11 cellular contexts compared by ENCODE assay signal in genomic region chr2:230925443-230925878, GRCh38. TPM values are rescaled to one million over a fixed set of nuclear protein-coding genes. Genes with fewer than 3 reads are reported as not detected.
DNase-seq lines count a peak whose midpoint lies in the region; ATAC-seq and TF ChIP-seq lines count a peak whose summit lies in the region.
"Had no signal": no experiment of that assay in that cellular context is flagged by ENCODE, and none has a peak within 500 bp of the region (broad histone marks: within the 10 kb centered on the region; RNA-seq: fewer than 3 reads in every experiment).

No MANE protein-coding gene starts in this region.

- CTCF ChIA-PET in activated B cell treated with CpG ODN at 0.5 μM for 24 hours (lab: Charles Lee): interaction anchor here (1.2 to 2.7 kb wide), 2 partner anchors 23 to 62 kb away, joined by 4 to 17 read pairs; no protein-coding TSS in a partner anchor

- peaks cover 23% of the 10 kb centered on the region for H3K27me3 ChIP-seq in osteoblast (ENCODE audit: insufficient read depth, low read length)

- no peaks in the 10 kb centered on the region for H3K36me3 ChIP-seq in osteoblast (ENCODE audit: insufficient read depth, low read length)
- H3K36me3 ChIP-seq: gastroesophageal sphincter had no signal

- no peaks in the 10 kb centered on the region for H3K79me2 ChIP-seq in osteoblast (ENCODE audit: insufficient read depth, low read length)
- H3K79me2 ChIP-seq: parathyroid adenoma had no signal

- no peak overlapping the region for H3K27ac ChIP-seq in osteoblast (ENCODE audit: low read depth, low read length)
- H3K27ac ChIP-seq: 22Rv1, gastroesophageal sphincter, parathyroid adenoma had no signal

- H3K4me2 ChIP-seq in osteoblast (ENCODE audit: insufficient read depth, low read length): no peak overlapping the region

- peak overlapping the region; percentile 67 for H3K4me3 Mint-ChIP-seq in T-helper 1 cell treated with Interleukin-12 subunit alpha and Interleukin-12 subunit beta and Interleukin-4 antibody, amounts not matched to agents 30 μg/mL and 1 μg/mL, for 36 hours
- peak overlapping the region; percentile 80 for H3K4me3 Mint-ChIP-seq in activated B cell treated with CpG ODN at 0.5 μM for 24 hours
- H3K4me3 Mint-ChIP-seq in stimulated activated effector memory CD8-positive, alpha-beta T cell treated with anti-CD3 and anti-CD28 coated beads, Interleukin-12 subunit alpha, Interleukin-12 subunit beta, amount 100 ng/mL, for 72 hours: peak overlapping the region; percentile 71

- no peak for DNase-seq in T-helper 1 cell
- peak; percentile 12 for DNase-seq in activated B cell treated with CpG ODN at 0.5 μM for 24 hours
- no peak for DNase-seq in stimulated activated effector memory CD8-positive, alpha-beta T cell treated with anti-CD3 and anti-CD28 coated beads, Interleukin-12 subunit alpha, Interleukin-12 subunit beta, amount 100 ng/mL, for 72 hours (ENCODE audit: low spot score in 2 of 2)
- no peak for DNase-seq in activated gamma-delta T cell (lab: John Stamatoyannopoulos, UW)
- DNase-seq in osteoblast (ENCODE audit: insufficient read length, low spot score, missing footprints): no peak
- no peak for DNase-seq in occipital lobe (lab: John Stamatoyannopoulos, UW)

- peaks cover 37% of the 10 kb centered on the region for H3K27me3 Mint-ChIP-seq in T-helper 1 cell treated with Interleukin-12 subunit alpha and Interleukin-12 subunit beta and Interleukin-4 antibody, amounts not matched to agents 30 μg/mL and 1 μg/mL, for 36 hours (ENCODE audit: low read depth)
- no peaks in the 10 kb centered on the region for H3K27me3 Mint-ChIP-seq in activated B cell treated with CpG ODN at 0.5 μM for 24 hours

- peaks cover 26% of the 10 kb centered on the region for H3K4me1 Mint-ChIP-seq in T-helper 1 cell treated with Interleukin-12 subunit alpha and Interleukin-12 subunit beta and Interleukin-4 antibody, amounts not matched to agents 30 μg/mL and 1 μg/mL, for 36 hours (ENCODE audit: low read depth)
- peaks cover 35% of the 10 kb centered on the region for H3K4me1 Mint-ChIP-seq in activated B cell treated with CpG ODN at 0.5 μM for 24 hours
- peaks cover 50% of the 10 kb centered on the region for H3K4me1 Mint-ChIP-seq in stimulated activated effector memory CD8-positive, alpha-beta T cell treated with anti-CD3 and anti-CD28 coated beads, Interleukin-12 subunit alpha, Interleukin-12 subunit beta, amount 100 ng/mL, for 72 hours

- peak; percentile 33 for ATAC-seq in HG02642 (IDR thresholded peaks at IDR 0.05; ENCODE audit: poor library complexity, unreplicated experiment)
- ATAC-seq in activated B cell treated with CpG ODN at 0.5 μM for 24 hours (ENCODE audit: low read depth): no peak
- peak; percentile 1 for ATAC-seq in stimulated activated effector memory CD8-positive, alpha-beta T cell treated with anti-CD3 and anti-CD28 coated beads, Interleukin-12 subunit alpha, Interleukin-12 subunit beta, amount 100 ng/mL, for 72 hours
- ATAC-seq: gastroesophageal sphincter had no signal

- POLR2A ChIA-PET in activated B cell treated with CpG ODN at 0.5 μM for 24 hours (lab: Charles Lee): interaction anchor here (0.9 to 1.7 kb wide), 3 partner anchors 32 to 59 kb away, joined by 3 to 11 read pairs (median 5); no protein-coding TSS in a partner anchor

- H3K36me3 Mint-ChIP-seq in T-helper 1 cell treated with Interleukin-12 subunit alpha and Interleukin-12 subunit beta and Interleukin-4 antibody, amounts not matched to agents 30 μg/mL and 1 μg/mL, for 36 hours (ENCODE audit: low read depth): no peaks in the 10 kb centered on the region
- no peaks in the 10 kb centered on the region for H3K36me3 Mint-ChIP-seq in activated B cell treated with CpG ODN at 0.5 μM for 24 hours (ENCODE audit: low read depth)
- H3K36me3 Mint-ChIP-seq in stimulated activated effector memory CD8-positive, alpha-beta T cell treated with anti-CD3 and anti-CD28 coated beads, Interleukin-12 subunit alpha, Interleukin-12 subunit beta, amount 100 ng/mL, for 72 hours: peaks cover 19% of the 10 kb centered on the region

- H3K4me1 ChIP-seq in osteoblast (ENCODE audit: insufficient read depth, low read length): no peaks in the 10 kb centered on the region
- H3K4me1 ChIP-seq: gastroesophageal sphincter, parathyroid adenoma had no signal

- no peak overlapping the region for H2AFZ ChIP-seq in osteoblast (ENCODE audit: low read length)
- H2AFZ ChIP-seq: parathyroid adenoma had no signal

- H3K9me3 ChIP-seq in osteoblast (ENCODE audit: low read depth, low read length): no peaks in the 10 kb centered on the region
- H3K9me3 ChIP-seq: gastroesophageal sphincter had no signal

- H3K9me3 Mint-ChIP-seq in T-helper 1 cell treated with Interleukin-12 subunit alpha and Interleukin-12 subunit beta and Interleukin-4 antibody, amounts not matched to agents 30 μg/mL and 1 μg/mL, for 36 hours: no peaks in the 10 kb centered on the region
- no peaks in the 10 kb centered on the region for H3K9me3 Mint-ChIP-seq in activated B cell treated with CpG ODN at 0.5 μM for 24 hours
- no peaks in the 10 kb centered on the region for H3K9me3 Mint-ChIP-seq in stimulated activated effector memory CD8-positive, alpha-beta T cell treated with anti-CD3 and anti-CD28 coated beads, Interleukin-12 subunit alpha, Interleukin-12 subunit beta, amount 100 ng/mL, for 72 hours

- intact Hi-C loops in activated B cell treated with CpG ODN at 0.5 μM for 24 hours (cut with micrococcal nuclease): loop anchor here (1.0 to 2.0 kb wide), 3 partner anchors 18 to 49 kb away; no protein-coding TSS in a partner anchor

- H4K20me1 ChIP-seq in osteoblast (ENCODE audit: insufficient read depth, low read length): no peaks in the 10 kb centered on the region

- peak overlapping the region; percentile 71 for H3K27ac Mint-ChIP-seq in T-helper 1 cell treated with Interleukin-12 subunit alpha and Interleukin-12 subunit beta and Interleukin-4 antibody, amounts not matched to agents 30 μg/mL and 1 μg/mL, for 36 hours
- H3K27ac Mint-ChIP-seq in activated B cell treated with CpG ODN at 0.5 μM for 24 hours: peak overlapping the region; percentile 79
- H3K27ac Mint-ChIP-seq in stimulated activated effector memory CD8-positive, alpha-beta T cell treated with anti-CD3 and anti-CD28 coated beads, Interleukin-12 subunit alpha, Interleukin-12 subunit beta, amount 100 ng/mL, for 72 hours: peak overlapping the region; percentile 84

- no peak overlapping the region for H3K4me3 ChIP-seq in osteoblast (ENCODE audit: insufficient read depth, low read length)
- H3K4me3 ChIP-seq: gastroesophageal sphincter had no signal

- TF ChIP-seq CTCF in activated B cell treated with CpG ODN at 0.5 μM for 24 hours (IDR thresholded peaks at IDR 0.05) (no peak), osteoblast (IDR thresholded peaks at IDR 0.05; ENCODE audit: extremely low read depth, low read depth, low read length) (no peak)

RNA-seq across cellular contexts. Expression of gene GPR55, which starts 0.4 kb away (rescaled TPM):
- total RNA-seq in activated B cell treated with CpG ODN at 0.5 μM for 24 hours (4.5 and 6.3 TPM in 2 replicates), osteoblast (not detected in 2 replicates), occipital lobe (not detected)
